ENCODE assay signal across 9 cellular contexts in genomic region chr14:74299061-74299545, GRCh38. TPM values are rescaled to one million over a fixed set of nuclear protein-coding genes. Genes with fewer than 3 reads are reported as not detected.
DNase-seq lines count a peak whose midpoint lies in the region; ATAC-seq and TF ChIP-seq lines count a peak whose summit lies in the region.
"Had no signal": no experiment of that assay in that cellular context is flagged by ENCODE, and none has a peak within 500 bp of the region (broad histone marks: within the 10 kb centered on the region; RNA-seq: fewer than 3 reads in every experiment).

No MANE protein-coding gene starts in this region.

- no peak overlapping the region for H2BK15ac ChIP-seq in H9 (ENCODE audit: low read depth, low read length)

- intact Hi-C loops in psoas muscle (cut with DNase I): no loop called here

- no peaks in the 10 kb centered on the region for H3K9me3 ChIP-seq in H9 (ENCODE audit: control insufficient read depth, low read depth, low read length)
- no peaks in the 10 kb centered on the region for H3K9me3 ChIP-seq in psoas muscle
- no peaks in the 10 kb centered on the region for H3K9me3 ChIP-seq in Karpas-422 (ENCODE audit: low read length)

- H3K23ac ChIP-seq in H9 (ENCODE audit: insufficient read length, low read depth, low read length): no peak overlapping the region

- no peak overlapping the region for H2BK120ac ChIP-seq in H9 (ENCODE audit: low read depth, low read length, poor library complexity, severe bottlenecking)

- H3K9ac ChIP-seq in H9 (ENCODE audit: extremely low read depth, insufficient read length, low read length): no peak overlapping the region
- no peak overlapping the region for H3K9ac ChIP-seq in Karpas-422 (ENCODE audit: low read length)

- H3K79me2 ChIP-seq in H9 (ENCODE audit: insufficient read depth, low read length) (peaks cover 13% of the 10 kb centered on the region; the same call in 1 of the 2 replicates), Karpas-422 (ENCODE audit: low read length) (peaks cover 41% of the 10 kb centered on the region)

- H3K4me2 ChIP-seq in H9 (ENCODE audit: insufficient read depth, insufficient read length, low read length): no peak overlapping the region
- no peak overlapping the region for H3K4me2 ChIP-seq in Karpas-422 (ENCODE audit: low read depth, low read length, poor library complexity, severe bottlenecking)

- DNase-seq in H9: no peak
- DNase-seq in T-helper 22 cell (ENCODE audit: low read depth): peak; percentile 13
- DNase-seq in epithelial cell of proximal tubule (ENCODE audit: low read depth): no peak
- DNase-seq in psoas muscle: peak in 1 of 2 donors; percentile 37
- no peak for DNase-seq in GDM1 (lab: John Stamatoyannopoulos, UW)
- no peak for DNase-seq in DMS153 treated with DMSO at 0.1 percent for 48 hours (lab: John Stamatoyannopoulos, UW; ENCODE audit: unreplicated experiment)
- DNase-seq in islet precursor cell: no peak
- DNase-seq in Karpas-422: no peak
- DNase-seq: NCI-H69 had no signal

- no peak overlapping the region for H3T11ph ChIP-seq in H9 (ENCODE audit: low read length)

- H3K56ac ChIP-seq in H9 (ENCODE audit: insufficient read length, low read depth, low read length): no peak overlapping the region

- H2BK5ac ChIP-seq in H9 (ENCODE audit: insufficient read length, low read length): no peak overlapping the region

- H3K36me3 Mint-ChIP-seq in H9 (ENCODE audit: insufficient read depth in 1 of 3, low read depth in 3 of 3): peaks cover 21 to 55% (median 51%) of the 10 kb centered on the region in 3 experiments

- no peak overlapping the region for H3K18ac ChIP-seq in H9 (ENCODE audit: insufficient read length, low read depth, low read length)

- H4K8ac ChIP-seq in H9 (replicated peaks; ENCODE audit: insufficient read length, low read depth, low read length): no peak overlapping the region

- WGBS in H9 (ENCODE audit: extremely low coverage, insufficient read length, low lambda C conversion rate): no CpG with 5 or more reads among the region's 10 CpGs
- 32 to 42% (median 41%) methylated on average over 10 of the region's 10 CpGs for WGBS in psoas muscle, 3 donors

- H3K23me2 ChIP-seq in H9 (ENCODE audit: insufficient read length, low read depth, low read length, poor library complexity, severe bottlenecking): peaks cover 6% of the 10 kb centered on the region

- TF ChIP-seq CTCF in H9 (conservative IDR thresholded peaks at IDR 0.05) (no peak), epithelial cell of proximal tubule (conservative IDR thresholded peaks at IDR 0.05; ENCODE audit: low read depth, low read length) (no peak), psoas muscle (IDR thresholded peaks at IDR 0.05) (no peak)

- H3K4me1 ChIP-seq in H9 (ENCODE audit: insufficient read depth, low read length) (no peaks in the 10 kb centered on the region; the same call in 1 of the 2 replicates), psoas muscle (peaks cover 7% of the 10 kb centered on the region), Karpas-422 (ENCODE audit: low read length) (peaks cover 16% of the 10 kb centered on the region)

- H2AFZ ChIP-seq in H9 (ENCODE audit: low read length) (no peak overlapping the region), Karpas-422 (ENCODE audit: low read length) (no peak overlapping the region)

- H3K27me3 Mint-ChIP-seq in H9 (ENCODE audit: low read depth): no peaks in the 10 kb centered on the region; the same call in 1 of the 2 replicates

- no peak overlapping the region for H4K5ac ChIP-seq in H9 (ENCODE audit: insufficient read length, low read depth, low read length)

- no peak overlapping the region for H2BK20ac ChIP-seq in H9 (ENCODE audit: low read depth, low read length, poor library complexity, severe bottlenecking)

- H3K36me3 ChIP-seq in psoas muscle (ENCODE audit: insufficient read depth in 1 of 2, low read depth in 1 of 2) (peaks cover 0 to 53% of the 10 kb centered on the region in 2 donors), Karpas-422 (ENCODE audit: insufficient read depth, low read length) (peaks cover 12% of the 10 kb centered on the region)

- H3K4ac ChIP-seq in H9 (ENCODE audit: low read depth, low read length): no peak overlapping the region

- H3K9me3 Mint-ChIP-seq in H9: no peaks in the 10 kb centered on the region; a peak in 1 of 5 replicates

- peaks cover 24 to 27% of the 10 kb centered on the region in 2 experiments for H3K4me1 Mint-ChIP-seq in H9

- H3K4me3 Mint-ChIP-seq in H9: no peak overlapping the region

- H3K14ac ChIP-seq in H9 (ENCODE audit: insufficient read depth, low read length): no peak overlapping the region

- H3K9me2 ChIP-seq in Karpas-422 (replicated peaks; ENCODE audit: insufficient read depth, low read length): no peaks in the 10 kb centered on the region

- ATAC-seq in psoas muscle: no peak

- H3K27me3 ChIP-seq in H9 (ENCODE audit: insufficient read depth, low read length) (no peaks in the 10 kb centered on the region; the same call in 1 of the 2 replicates), psoas muscle (ENCODE audit: insufficient read depth in 3 of 3, low read length in 2 of 3) (no peaks in the 10 kb centered on the region), Karpas-422 (ENCODE audit: low read length) (no peaks in the 10 kb centered on the region)

- H3K79me1 ChIP-seq in H9 (ENCODE audit: insufficient read depth, low read depth, low read length, poor library complexity, severe bottlenecking): peaks cover 3% of the 10 kb centered on the region

- peak overlapping the region in 2 of 3 experiments; percentile 16 to 62; a peak in 3 of 7 replicates for H3K27ac Mint-ChIP-seq in H9

- H4K91ac ChIP-seq in H9 (ENCODE audit: insufficient read length, low read depth, low read length): no peak overlapping the region

- H2BK12ac ChIP-seq in H9 (ENCODE audit: insufficient read length, low read depth, low read length): no peak overlapping the region

- H4K20me1 ChIP-seq in H9 (ENCODE audit: control insufficient read depth, insufficient read depth, insufficient read length): no peaks in the 10 kb centered on the region
- H4K20me1 ChIP-seq in Karpas-422 (ENCODE audit: insufficient read depth, low read depth, low read length): no peaks in the 10 kb centered on the region; the same call in 1 of the 2 replicates

- H2AK5ac ChIP-seq in H9 (ENCODE audit: insufficient read length, low read length): no peak overlapping the region

- H3K27ac ChIP-seq in H9 (ENCODE audit: insufficient read length, low read depth, low read length): no peak overlapping the region
- H3K27ac ChIP-seq in psoas muscle: peak overlapping the region; percentile 53
- no peak overlapping the region for H3K27ac ChIP-seq in Karpas-422 (ENCODE audit: low read length)

- H3K4me3 ChIP-seq in epithelial cell of proximal tubule (ENCODE audit: low read depth, low read length) (peak overlapping the region; percentile 33), psoas muscle (no peak overlapping the region), Karpas-422 (ENCODE audit: low read length) (no peak overlapping the region)

RNA-seq across cellular contexts. Expression of gene ABCD4, which starts 3.6 kb away (rescaled TPM):
- total RNA-seq in H9 (2021): 79.1 and 80.9 TPM in 2 replicates
- 36.8 and 65.3 TPM in 2 replicates for total RNA-seq in epithelial cell of proximal tubule
- 10 to 100 TPM; 11.6 to 26.2 (median 15.4) TPM for total RNA-seq in psoas muscle
- polyA plus RNA-seq in psoas muscle: 10 to 100 TPM; 11.4 to 17.4 (median 15.3) TPM
- 49.2 and 64.1 TPM in 2 replicates for total RNA-seq in Karpas-422 (2014; rRNA removed; shearing (Covaris generic); ENCODE audit: low replicate concordance)

RNA-seq across cellular contexts. Expression of gene VRTN, which starts 49.2 kb away (rescaled TPM):
- total RNA-seq in H9 (2021): 104 and 105 TPM in 2 replicates
- not detected in 2 replicates for total RNA-seq in epithelial cell of proximal tubule
- total RNA-seq in psoas muscle: not detected
- not detected for polyA plus RNA-seq in psoas muscle
- not detected in 2 replicates for total RNA-seq in Karpas-422 (2014; rRNA removed; shearing (Covaris generic); ENCODE audit: low replicate concordance)

RNA-seq across cellular contexts. Expression of gene VSX2, which starts 59.9 kb away (rescaled TPM):
- not detected in 2 replicates for total RNA-seq in H9 (2021)
- total RNA-seq in epithelial cell of proximal tubule: not detected in 2 replicates
- total RNA-seq in psoas muscle: not detected
- not detected for polyA plus RNA-seq in psoas muscle
- not detected in 2 replicates for total RNA-seq in Karpas-422 (2014; rRNA removed; shearing (Covaris generic); ENCODE audit: low replicate concordance)

Comparison
In these comparisons a context has a peak if more than half of its experiments do, and no peak if none do; other contexts are left out.
1. RNA of gene VRTN, which starts 49.2 kb away (total RNA-seq): 104 to 105 TPM in H9; not detected in epithelial cell of proximal tubule, not detected in psoas muscle and not detected in Karpas-422; every median in the first group is over 100 times any median in the second.